ENCODE assay signal across 15 cellular contexts in the genomic region with DNA sequence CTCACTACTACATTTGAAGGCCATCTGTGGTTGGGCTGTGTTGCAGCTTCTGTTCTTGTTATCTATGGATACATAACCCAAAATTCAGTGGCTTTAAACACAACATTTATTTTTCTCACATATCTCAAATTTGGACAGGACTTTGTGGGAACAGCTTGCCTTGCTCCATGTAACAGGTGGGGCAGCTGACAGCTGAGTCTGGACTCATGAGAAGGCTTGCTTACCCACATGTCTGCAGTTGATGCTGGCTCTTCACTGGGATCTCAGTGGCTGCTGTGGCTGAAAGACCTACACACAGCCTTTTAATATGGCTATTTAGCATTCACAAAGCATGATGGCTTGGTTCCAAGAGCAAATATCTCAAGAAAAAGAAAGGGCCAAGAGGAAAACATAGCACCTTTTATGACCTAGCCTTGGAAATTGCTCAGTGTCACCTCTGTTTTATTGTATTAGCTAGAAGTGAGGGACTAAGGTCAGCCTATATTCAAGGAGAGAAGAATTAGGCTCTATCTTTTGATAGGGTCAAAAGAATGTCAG.
A peak's percentile ranks its signal among the peaks of the same experiment; 100 is the strongest.
DNase-seq lines count a peak whose midpoint lies in the region; ATAC-seq and TF ChIP-seq lines count a peak whose summit lies in the region.
"Had no signal": no experiment of that assay in that cellular context is flagged by ENCODE, and none has a peak within 500 bp of the region (broad histone marks: within the 10 kb centered on the region; RNA-seq: fewer than 3 reads in every experiment).

No MANE protein-coding gene starts in this region.

- DNase-seq in EH (ENCODE audit: low read depth) (peak; percentile 15), M059J (ENCODE audit: low read depth) (peak; percentile 52), choroid plexus epithelial cell (ENCODE audit: low read depth) (peak; percentile 24), osteocyte (ENCODE audit: extremely low spot score, unreplicated experiment) (no peak), NCI-H446 (lab: John Stamatoyannopoulos, UW) (no peak), DMS79 treated with DMSO at 0.1 percent for 48 hours (lab: John Stamatoyannopoulos, UW) (no peak), ascending aorta (ENCODE audit: low spot score in 2 of 2) (no peak)
- DNase-seq: BE2C; CD8-positive, alpha-beta T cell; NCI-H1436; NCI-H2029 treated with DMSO at 0.1 percent for 48 hours; NCI-H524; RPMI8226 had no signal

- no peaks in the 10 kb centered on the region for H3K27me3 Mint-ChIP-seq in osteocyte (ENCODE audit: unreplicated experiment)

- H3K9me3 ChIP-seq in ascending aorta = no peaks in the 10 kb centered on the region
- H3K9me3 ChIP-seq: BE2C, HAP-1 had no signal

- no peak overlapping the region for H3K27ac ChIP-seq in ascending aorta

- H3K36me3 Mint-ChIP-seq in osteocyte (ENCODE audit: unreplicated experiment) = no peaks in the 10 kb centered on the region
- H3K36me3 Mint-ChIP-seq: CD8-positive, alpha-beta T cell had no signal

- H3K4me1 Mint-ChIP-seq in osteocyte (ENCODE audit: unreplicated experiment) = peaks cover 39% of the 10 kb centered on the region

- H3K4me3 ChIP-seq in choroid plexus epithelial cell (ENCODE audit: low read depth, low read length) (no peak overlapping the region), ascending aorta (no peak overlapping the region)
- H3K4me3 ChIP-seq: HAP-1 had no signal

- no peaks in the 10 kb centered on the region for H3K36me3 ChIP-seq in ascending aorta
- H3K36me3 ChIP-seq: BE2C, HAP-1 had no signal

- peak overlapping the region; percentile 39 for H3K27ac Mint-ChIP-seq in osteocyte (ENCODE audit: unreplicated experiment)
- H3K27ac Mint-ChIP-seq: CD8-positive, alpha-beta T cell had no signal

- H3K4me1 ChIP-seq in ascending aorta = no peaks in the 10 kb centered on the region
- H3K4me1 ChIP-seq: BE2C, HAP-1 had no signal

- TF ChIP-seq CTCF in choroid plexus epithelial cell (conservative IDR thresholded peaks at IDR 0.05; ENCODE audit: low read depth, low read length) = no peak
- no peak for TF ChIP-seq CTCF in osteocyte (IDR thresholded peaks at IDR 0.05)
- no peak for TF ChIP-seq CTCF in ascending aorta (IDR thresholded peaks at IDR 0.05)

- no peaks in the 10 kb centered on the region for H3K27me3 ChIP-seq in ascending aorta
- H3K27me3 ChIP-seq: BE2C had no signal

- H3K9me3 Mint-ChIP-seq in osteocyte (ENCODE audit: unreplicated experiment) = peaks cover 4% of the 10 kb centered on the region
- H3K9me3 Mint-ChIP-seq: CD8-positive, alpha-beta T cell had no signal

- H3K4me3 Mint-ChIP-seq in osteocyte (ENCODE audit: unreplicated experiment) = no peak overlapping the region
- H3K4me3 Mint-ChIP-seq: CD8-positive, alpha-beta T cell had no signal

- intact Hi-C loops in ascending aorta (cut with DNase I) = no loop called here

- no peak for ATAC-seq in GM18498 (IDR thresholded peaks at IDR 0.05; ENCODE audit: unreplicated experiment)
- ATAC-seq: CD8-positive, alpha-beta T cell had no signal

Comparison
In these comparisons a context has a peak if more than half of its experiments do, and no peak if none do; other contexts are left out.
1. DNase-seq: peak in EH (single experiment), M059J (single experiment) and choroid plexus epithelial cell (single experiment); none in osteocyte (single experiment), NCI-H446 (0 of 2), DMS79 treated with DMSO at 0.1 percent for 48 hours (single experiment) and ascending aorta (0 of 2).